ENCODE assay signal across 24 cellular contexts in genomic region chr20:37596890-37597539, GRCh38.
DNase-seq lines count a peak whose midpoint lies in the region; TF ChIP-seq lines count a peak whose summit lies in the region.
"Had no signal": no experiment of that assay in that cellular context is flagged by ENCODE, and none has a peak within 500 bp of the region (broad histone marks: within the 10 kb centered on the region; RNA-seq: fewer than 3 reads in every experiment).

No MANE protein-coding gene starts in this region.

- WGBS in adrenal gland, 4 donors, result 54 to 76% (median 65%) methylated on average over 9 of the region's 9 CpGs

- peaks cover 35% of the 10 kb centered on the region for H3K4me1 Mint-ChIP-seq in brain
- peaks cover 17% of the 10 kb centered on the region for H3K4me1 Mint-ChIP-seq in type B pancreatic cell (ENCODE audit: unreplicated experiment)
- H3K4me1 Mint-ChIP-seq: activated naive CD8-positive, alpha-beta T cell treated with anti-CD3 and anti-CD28 coated beads for 36 hours; central memory CD8-positive, alpha-beta T cell had no signal

- no peaks in the 10 kb centered on the region for H3K36me3 ChIP-seq in adrenal gland (replicated peaks in 1 of 2)
- H3K36me3 ChIP-seq: BE2C, upper lobe of left lung had no signal

- H3K4me3 Mint-ChIP-seq in brain (peak overlapping the region in 1 of 5 experiments; percentile 51), type B pancreatic cell (peak overlapping the region; percentile 25)
- H3K4me3 Mint-ChIP-seq: activated CD4-positive, alpha-beta memory T cell treated with anti-CD3 and anti-CD28 coated beads for 36 hours; activated naive CD8-positive, alpha-beta T cell treated with anti-CD3 and anti-CD28 coated beads for 36 hours; central memory CD8-positive, alpha-beta T cell had no signal

- DNase-seq in NCI-H748 (lab: John Stamatoyannopoulos, UW; ENCODE audit: unreplicated experiment) (peak; percentile 76), NCI-H748 treated with DMSO at 0.1 percent for 48 hours (lab: John Stamatoyannopoulos, UW) (no peak), NCI-H146 (lab: John Stamatoyannopoulos, UW) (peak; percentile 77), type B pancreatic cell (ENCODE audit: extremely low spot score, unreplicated experiment) (no peak), GF-D8 (lab: John Stamatoyannopoulos, UW) (no peak), adrenal gland (no peak)
- no peak for DNase-seq in activated CD4-positive, alpha-beta T cell treated with anti-CD3 and anti-CD28 coated beads for 1 hour
- DNase-seq: activated CD4-positive, alpha-beta memory T cell treated with anti-CD3 and anti-CD28 coated beads for 36 hours; activated naive CD8-positive, alpha-beta T cell treated with anti-CD3 and anti-CD28 coated beads for 36 hours; BE2C; DND-41; H9; NCI-H2081; NCI-H774; PC-9; SHP77; SW 1271; upper lobe of left lung had no signal

- H3K4me1 ChIP-seq in adrenal gland (replicated peaks in 1 of 2), result no peaks in the 10 kb centered on the region
- H3K4me1 ChIP-seq: A549 had no signal

- H3K9me3 Mint-ChIP-seq in brain (no peaks in the 10 kb centered on the region), type B pancreatic cell (no peaks in the 10 kb centered on the region)
- H3K9me3 Mint-ChIP-seq: activated CD4-positive, alpha-beta memory T cell treated with anti-CD3 and anti-CD28 coated beads for 36 hours; activated naive CD8-positive, alpha-beta T cell treated with anti-CD3 and anti-CD28 coated beads for 36 hours; activated T-helper 2 cell treated with anti-CD3 and anti-CD28 coated beads, Interferon-gamma antibody, Interleukin-2, Interleukin-4, amounts not matched to agents 10 μg/mL and 5 μg/mL and 100 μg/mL, durations not matched to agents 14 hours and 24 hours and 36 hours; central memory CD8-positive, alpha-beta T cell; neural crest cell had no signal

- no peak for TF ChIP-seq CTCF in brain (conservative IDR thresholded peaks at IDR 0.05)
- no peak for TF ChIP-seq CTCF in type B pancreatic cell (conservative IDR thresholded peaks at IDR 0.05)
- TF ChIP-seq CTCF in adrenal gland (IDR thresholded peaks at IDR 0.05), result no peak

- no peak for TF ChIP-seq POLR2A in adrenal gland (IDR thresholded peaks at IDR 0.05)

- H3K27me3 Mint-ChIP-seq in brain (peaks cover 3% of the 10 kb centered on the region), type B pancreatic cell (peaks cover 51% of the 10 kb centered on the region)
- H3K27me3 Mint-ChIP-seq: progenitor cell of endocrine pancreas had no signal

- H3K27ac Mint-ChIP-seq in brain, result peak overlapping the region in 3 of 5 experiments; percentile 81 to 98 (median 93)
- H3K27ac Mint-ChIP-seq in type B pancreatic cell, result no peak overlapping the region
- H3K27ac Mint-ChIP-seq: activated CD4-positive, alpha-beta memory T cell treated with anti-CD3 and anti-CD28 coated beads for 36 hours; activated naive CD8-positive, alpha-beta T cell treated with anti-CD3 and anti-CD28 coated beads for 36 hours; activated T-helper 2 cell treated with anti-CD3 and anti-CD28 coated beads, Interferon-gamma antibody, Interleukin-2, Interleukin-4, amounts not matched to agents 10 μg/mL and 5 μg/mL and 100 μg/mL, durations not matched to agents 14 hours and 24 hours and 36 hours had no signal

- no peaks in the 10 kb centered on the region for H3K9me3 ChIP-seq in adrenal gland (replicated peaks in 1 of 3)
- H3K9me3 ChIP-seq: A549, BE2C, upper lobe of left lung had no signal

- H3K27me3 ChIP-seq in adrenal gland, result no peaks in the 10 kb centered on the region
- H3K27me3 ChIP-seq: BE2C had no signal

- intact Hi-C loops in adrenal gland (cut with DNase I), result no loop called here

- H3K27ac ChIP-seq in adrenal gland, result no peak overlapping the region
- H3K27ac ChIP-seq: A549, PC-9, upper lobe of left lung had no signal

- H3K4me3 ChIP-seq in adrenal gland, result no peak overlapping the region
- H3K4me3 ChIP-seq: A549, PC-9, upper lobe of left lung had no signal

- H3K36me3 Mint-ChIP-seq in brain (no peaks in the 10 kb centered on the region), type B pancreatic cell (no peaks in the 10 kb centered on the region)
- H3K36me3 Mint-ChIP-seq: activated CD4-positive, alpha-beta memory T cell treated with anti-CD3 and anti-CD28 coated beads for 36 hours; activated naive CD8-positive, alpha-beta T cell treated with anti-CD3 and anti-CD28 coated beads for 36 hours had no signal

Comparison
In these comparisons a context has a peak if more than half of its experiments do, and no peak if none do; other contexts are left out.
1. DNase-seq: peak in NCI-H748 (single experiment) and NCI-H146 (single experiment); none in NCI-H748 treated with DMSO at 0.1 percent for 48 hours (single experiment), type B pancreatic cell (single experiment), GF-D8 (single experiment), adrenal gland (0 of 7) and activated CD4-positive, alpha-beta T cell treated with anti-CD3 and anti-CD28 coated beads for 1 hour (single experiment).